In the genomic region with DNA sequence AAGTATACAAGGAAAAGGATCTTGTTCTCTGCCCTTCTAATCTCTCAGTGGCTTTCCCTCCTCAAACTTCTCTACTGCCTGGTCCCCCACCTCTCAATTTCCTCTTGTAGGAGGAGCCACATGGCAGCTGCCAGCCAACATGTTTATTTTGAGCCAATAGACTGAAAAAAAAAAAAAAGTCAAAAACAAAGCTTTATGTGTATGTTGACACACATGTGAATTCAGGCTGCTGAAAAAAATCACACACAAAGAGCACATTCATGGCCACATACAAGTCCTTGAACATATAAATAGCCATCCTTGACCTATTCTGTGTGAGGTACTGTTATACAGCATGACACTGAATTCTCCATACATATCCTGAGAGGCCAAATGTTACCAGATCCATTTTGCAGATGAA, we compare ENCODE assay signal across 16 cellular contexts. TPM values are rescaled to one million over a fixed set of nuclear protein-coding genes. Genes with fewer than 3 reads are reported as not detected.
A peak's percentile ranks its signal among the peaks of the same experiment; 100 is the strongest.
DNase-seq lines count a peak whose midpoint lies in the region; ATAC-seq and TF ChIP-seq lines count a peak whose summit lies in the region.
"Had no signal": no experiment of that assay in that cellular context is flagged by ENCODE, and none has a peak within 500 bp of the region (broad histone marks: within the 10 kb centered on the region; RNA-seq: fewer than 3 reads in every experiment).

No MANE protein-coding gene starts in this region.

- H3K9me3 ChIP-seq in skeletal muscle tissue (ENCODE audit: control insufficient read depth in 3 of 3, low read length in 3 of 3): no peaks in the 10 kb centered on the region
- H3K9me3 ChIP-seq in left ventricle myocardium inferior (replicated peaks): no peaks in the 10 kb centered on the region
- H3K9me3 ChIP-seq: BLaER1, upper lobe of right lung had no signal

- CTCF ChIA-PET in HEK293T (lab: Yijun Ruan, JAX): interaction anchor here (1.2 kb wide), 1 partner anchor 215 kb away, joined by 3 read pairs; no protein-coding TSS in a partner anchor

- DNase-seq in HEK293T (ENCODE audit: extremely low spot score) (no peak), astrocyte of the cerebellum (ENCODE audit: low read depth) (no peak), foreskin keratinocyte (peak in 1 of 2 donors; percentile 22), DMS114 treated with DMSO at 0.1 percent for 48 hours (lab: John Stamatoyannopoulos, UW; ENCODE audit: unreplicated experiment) (no peak), NCI-H2081 (lab: John Stamatoyannopoulos, UW) (no peak), left ventricle myocardium inferior (no peak)
- DNase-seq: activated CD8-positive, alpha-beta T cell treated with anti-CD3 and anti-CD28 coated beads for 36 hours; activated effector memory CD4-positive, alpha-beta T cell treated with anti-CD3 and anti-CD28 coated beads, Interleukin-2, amount 50 U/mL, for 16 hours; NCI-H1092 treated with DMSO at 0.1 percent for 48 hours; NCI-H2227 treated with DMSO at 0.1 percent for 48 hours; stimulated activated CD4-positive, alpha-beta T cell treated with anti-CD3 and anti-CD28 coated beads, Interleukin-4, amount 100 ng/mL, for 4 hours; upper lobe of right lung had no signal

- peak overlapping the region in 1 of 3 donors; percentile 18 for H3K9ac ChIP-seq in skeletal muscle tissue (ENCODE audit: low read depth in 1 of 3, low read length in 3 of 3)
- H3K9ac ChIP-seq: BLaER1, neural progenitor cell had no signal

- H3K4me3 ChIP-seq in astrocyte of the cerebellum (ENCODE audit: low read depth, low read length) (peak overlapping the region; percentile 89), skeletal muscle tissue (ENCODE audit: low read length in 3 of 3) (no peak overlapping the region), left ventricle myocardium inferior (no peak overlapping the region)
- H3K4me3 ChIP-seq: BLaER1, neural progenitor cell, upper lobe of right lung had no signal

- in situ Hi-C loops in astrocyte of the cerebellum (cut with HindIII; ENCODE audit: low sequenced_read_pairs): loop anchor here (5.0 to 10.0 kb wide), 2 partner anchors 53 to 125 kb away; no protein-coding TSS in a partner anchor

- POLR2A ChIA-PET in HEK293T (lab: Yijun Ruan, JAX): no interaction called here

- H3K36me3 ChIP-seq in skeletal muscle tissue (ENCODE audit: control insufficient read depth in 3 of 3, insufficient read depth in 3 of 3, low read length in 3 of 3) (peaks cover 0 to 4% (median 0%) of the 10 kb centered on the region in 3 donors), left ventricle myocardium inferior (no peaks in the 10 kb centered on the region)
- H3K36me3 ChIP-seq: BLaER1, neural progenitor cell, upper lobe of right lung had no signal

- H3K27me3 ChIP-seq in foreskin keratinocyte (no peaks in the 10 kb centered on the region), skeletal muscle tissue (ENCODE audit: control insufficient read depth in 3 of 3, insufficient read depth in 3 of 3, low read length in 3 of 3) (no peaks in the 10 kb centered on the region), left ventricle myocardium inferior (ENCODE audit: low read depth) (no peaks in the 10 kb centered on the region)
- H3K27me3 ChIP-seq: neural progenitor cell, upper lobe of right lung had no signal

- H3K4me1 ChIP-seq in foreskin keratinocyte (peaks cover 39% of the 10 kb centered on the region), skeletal muscle tissue (ENCODE audit: control insufficient read depth in 3 of 3, insufficient read depth in 3 of 3, low read length in 3 of 3) (peaks cover 51 to 66% (median 53%) of the 10 kb centered on the region in 3 donors), left ventricle myocardium inferior (peaks cover 80% of the 10 kb centered on the region)

- peak overlapping the region; percentile 52 for H3K27ac ChIP-seq in foreskin keratinocyte
- H3K27ac ChIP-seq in skeletal muscle tissue (ENCODE audit: low read depth, low read length): peak overlapping the region; percentile 36
- H3K27ac ChIP-seq in left ventricle myocardium inferior (replicated peaks): no peak overlapping the region
- H3K27ac ChIP-seq: BLaER1, neural progenitor cell, upper lobe of right lung had no signal

- no peak for ATAC-seq in foreskin keratinocyte
- ATAC-seq: activated CD8-positive, alpha-beta T cell treated with anti-CD3 and anti-CD28 coated beads for 36 hours; sciatic nerve; upper lobe of right lung had no signal

- TF ChIP-seq CTCF in astrocyte of the cerebellum (IDR thresholded peaks at IDR 0.05; ENCODE audit: low read depth, low read length, missing control alignments): no peak
- TF ChIP-seq CTCF in foreskin keratinocyte (conservative IDR thresholded peaks at IDR 0.05): no peak
- TF ChIP-seq CTCF in left ventricle myocardium inferior (IDR thresholded peaks at IDR 0.05; ENCODE audit: borderline replicate concordance): no peak

- intact Hi-C loops in left ventricle myocardium inferior (cut with micrococcal nuclease): loop anchor here (5.0 kb wide), 1 partner anchor 210 kb away; no protein-coding TSS in a partner anchor

TF ChIP-seq in HEK293T, 16 proteins besides CTCF, POLR2A, EP300 and RAD21:
- TF ChIP-seq SUZ12 (IDR thresholded peaks at IDR 0.05) (no peak), ELF4 (IDR thresholded peaks at IDR 0.05) (no peak), ZNF384 (IDR thresholded peaks at IDR 0.05) (peak; percentile 69; the same call in 1 of the 2 replicates), FOXM1 (IDR thresholded peaks at IDR 0.05; ENCODE audit: borderline replicate concordance) (no peak), L3MBTL2 (conservative IDR thresholded peaks at IDR 0.05) (no peak), NFRKB (IDR thresholded peaks at IDR 0.05) (no peak), ARNT (IDR thresholded peaks at IDR 0.05) (no peak)
- TF ChIP-seq, protein P1, sequence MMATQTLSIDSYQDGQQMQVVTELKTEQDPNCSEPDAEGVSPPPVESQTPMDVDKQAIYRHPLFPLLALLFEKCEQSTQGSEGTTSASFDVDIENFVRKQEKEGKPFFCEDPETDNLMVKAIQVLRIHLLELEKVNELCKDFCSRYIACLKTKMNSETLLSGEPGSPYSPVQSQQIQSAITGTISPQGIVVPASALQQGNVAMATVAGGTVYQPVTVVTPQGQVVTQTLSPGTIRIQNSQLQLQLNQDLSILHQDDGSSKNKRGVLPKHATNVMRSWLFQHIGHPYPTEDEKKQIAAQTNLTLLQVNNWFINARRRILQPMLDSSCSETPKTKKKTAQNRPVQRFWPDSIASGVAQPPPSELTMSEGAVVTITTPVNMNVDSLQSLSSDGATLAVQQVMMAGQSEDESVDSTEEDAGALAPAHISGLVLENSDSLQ (IDR thresholded peaks at IDR 0.05): no peak

RNA-seq across cellular contexts. Expression of a gene that starts 3.7 kb away (rescaled TPM):
- 47.6 and 48.2 TPM in 2 replicates for total RNA-seq in foreskin keratinocyte
- 5.0 and 6.2 TPM in 2 replicates for polyA plus RNA-seq in foreskin keratinocyte
- total RNA-seq in skeletal muscle tissue: 19.8 TPM
- total RNA-seq in left ventricle myocardium inferior: 32.5 TPM

RNA-seq across cellular contexts. Expression of a gene that starts 55.2 kb away (rescaled TPM):
- 53.0 and 70.7 TPM in 2 replicates for total RNA-seq in foreskin keratinocyte
- 20.2 and 33.9 TPM in 2 replicates for polyA plus RNA-seq in foreskin keratinocyte
- 4.7 TPM for total RNA-seq in skeletal muscle tissue
- total RNA-seq in left ventricle myocardium inferior: 1.7 TPM
